Comparison of ENCODE assay signal across 20 cellular contexts in the genomic region with DNA sequence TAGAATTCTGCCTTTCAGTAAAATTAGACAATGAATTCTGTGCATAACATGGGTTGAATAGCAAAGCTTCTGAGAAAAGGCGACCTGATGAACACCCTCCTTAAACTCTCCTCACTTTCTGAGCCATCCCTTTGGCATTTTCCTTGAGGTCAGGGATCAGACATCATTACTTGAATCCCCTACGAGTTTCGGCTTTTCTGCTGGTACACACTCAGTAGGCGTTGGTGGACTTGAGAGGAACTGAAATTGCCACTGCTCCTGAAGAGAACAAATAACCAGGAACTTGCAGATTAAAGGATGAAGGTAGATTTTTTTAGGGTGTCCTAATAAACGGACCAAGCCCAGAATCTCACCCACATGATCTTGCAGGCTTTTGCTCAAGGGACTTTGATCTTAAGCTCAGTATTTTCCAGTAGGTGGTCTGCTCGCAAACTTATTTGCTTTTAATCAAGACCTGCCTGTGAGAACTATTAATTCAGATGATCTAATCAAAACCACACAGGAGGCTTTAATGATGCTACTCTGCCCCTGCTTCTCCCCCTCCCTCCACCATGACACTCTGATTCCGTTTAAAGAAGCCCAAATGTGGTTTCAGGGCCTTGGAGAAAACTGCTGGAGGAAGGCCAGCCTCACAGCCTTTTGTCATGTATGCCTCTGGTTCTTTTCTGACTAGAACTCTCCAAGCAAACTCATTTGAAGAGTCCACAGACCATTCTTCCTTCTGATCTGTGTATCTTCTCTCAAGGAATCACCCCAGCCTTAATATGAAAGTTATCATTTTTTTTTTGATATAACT.
DNase-seq lines count a peak whose midpoint lies in the region; ATAC-seq and TF ChIP-seq lines count a peak whose summit lies in the region.
"Had no signal": no experiment of that assay in that cellular context is flagged by ENCODE, and none has a peak within 500 bp of the region (broad histone marks: within the 10 kb centered on the region; RNA-seq: fewer than 3 reads in every experiment).

No MANE protein-coding gene starts in this region.

- H3K4me1 ChIP-seq in HEK293 (ENCODE audit: control insufficient read depth, insufficient read depth, low read length): no peaks in the 10 kb centered on the region
- H3K4me1 ChIP-seq: foreskin keratinocyte had no signal

- H3K9me3 Mint-ChIP-seq in Calu3 (ENCODE audit: low read depth, unreplicated experiment): no peaks in the 10 kb centered on the region
- H3K9me3 Mint-ChIP-seq: effector memory CD8-positive, alpha-beta T cell; H9; T-helper 1 cell treated with Interleukin-12 subunit alpha and Interleukin-12 subunit beta and Interleukin-4 antibody, amounts not matched to agents 30 μg/mL and 1 μg/mL, for 36 hours had no signal

- H3K9me3 ChIP-seq in HEK293 (ENCODE audit: control insufficient read depth, insufficient read depth, low read depth, low read length): no peaks in the 10 kb centered on the region
- H3K9me3 ChIP-seq: stomach had no signal

- DNase-seq in AG20443 (ENCODE audit: low spot score): peak; percentile 53
- peak; percentile 57 for DNase-seq in astrocyte of the hippocampus (ENCODE audit: low read depth, low spot score)
- peak; percentile 13 for DNase-seq in myocyte (ENCODE audit: low read depth)
- DNase-seq in NCI-H1092 (lab: John Stamatoyannopoulos, UW): no peak
- DNase-seq in Calu3: no peak
- DNase-seq: activated CD4-positive, CD25-positive, alpha-beta regulatory T cell; activated CD8-positive, alpha-beta T cell treated with anti-CD3 and anti-CD28 coated beads, Interleukin-2, amount 10 ng/mL, durations not matched to agents 7 days and 5 days; central memory CD4-positive, alpha-beta T cell; effector memory CD8-positive, alpha-beta T cell; foreskin keratinocyte; H9; kidney glomerular epithelial cell; midbrain; NCI-H1694; SHP77 treated with DMSO at 0.1 percent for 48 hours; stomach had no signal

- H3K36me3 ChIP-seq in HEK293 (ENCODE audit: control insufficient read depth in 2 of 2, insufficient read depth in 1 of 2, low read length in 2 of 2): no peaks in the 10 kb centered on the region
- H3K36me3 ChIP-seq: stomach had no signal

- no peak overlapping the region for H3K4me3 ChIP-seq in HEK293 (ENCODE audit: low read depth, low read length)
- H3K4me3 ChIP-seq: stomach had no signal

- no TSS peak for BruUV-seq in Calu3 (replicated peaks; lab: Mats Ljungman, UMichigan)

- H3K27me3 Mint-ChIP-seq in Calu3 (ENCODE audit: unreplicated experiment): no peaks in the 10 kb centered on the region
- H3K27me3 Mint-ChIP-seq: effector memory CD8-positive, alpha-beta T cell had no signal

- peaks cover 5% of the 10 kb centered on the region for H3K36me3 Mint-ChIP-seq in Calu3 (ENCODE audit: insufficient read depth, unreplicated experiment)

- no peak overlapping the region for H3K4me3 Mint-ChIP-seq in Calu3 (ENCODE audit: low read depth, unreplicated experiment)
- H3K4me3 Mint-ChIP-seq: activated CD8-positive, alpha-beta T cell treated with anti-CD3 and anti-CD28 coated beads, Interleukin-2, amount 10 ng/mL, durations not matched to agents 7 days and 5 days; effector memory CD8-positive, alpha-beta T cell; H9; T-helper 1 cell treated with Interleukin-12 subunit alpha and Interleukin-12 subunit beta and Interleukin-4 antibody, amounts not matched to agents 30 μg/mL and 1 μg/mL, for 36 hours had no signal

- intact Hi-C loops in Calu3 (cut with micrococcal nuclease; ENCODE audit: unreplicated experiment): no loop called here

- no peak for ATAC-seq in HG02623 (IDR thresholded peaks at IDR 0.05; ENCODE audit: unreplicated experiment)
- no peak for ATAC-seq in HG03521 (IDR thresholded peaks at IDR 0.05; ENCODE audit: unreplicated experiment)
- ATAC-seq: activated CD8-positive, alpha-beta T cell treated with anti-CD3 and anti-CD28 coated beads, Interleukin-2, amount 10 ng/mL, durations not matched to agents 7 days and 5 days; effector memory CD8-positive, alpha-beta T cell; foreskin keratinocyte had no signal

- no peak overlapping the region for H3K27ac ChIP-seq in HEK293 (ENCODE audit: extremely low read depth, low read depth, low read length)
- H3K27ac ChIP-seq: foreskin keratinocyte had no signal

- H3K4me1 Mint-ChIP-seq in Calu3 (ENCODE audit: low read depth, unreplicated experiment): peaks cover 14% of the 10 kb centered on the region

- no peak overlapping the region for H3K27ac Mint-ChIP-seq in Calu3 (ENCODE audit: unreplicated experiment)
- H3K27ac Mint-ChIP-seq: activated CD8-positive, alpha-beta T cell treated with anti-CD3 and anti-CD28 coated beads, Interleukin-2, amount 10 ng/mL, durations not matched to agents 7 days and 5 days; effector memory CD8-positive, alpha-beta T cell; H9; T-helper 1 cell treated with Interleukin-12 subunit alpha and Interleukin-12 subunit beta and Interleukin-4 antibody, amounts not matched to agents 30 μg/mL and 1 μg/mL, for 36 hours had no signal

- CTCF ChIA-PET in HEK293 (lab: Yijun Ruan, JAX): interaction anchor here (0.6 to 1.4 kb wide), 2 partner anchors 113 to 130 kb away, joined by 4 read pairs; no protein-coding TSS in a partner anchor
- CTCF ChIA-PET in Calu3 (lab: Charles Lee): no interaction called here

- POLR2A ChIA-PET in HEK293 (lab: Yijun Ruan, JAX): no interaction called here

- no peak for TF ChIP-seq CTCF in HEK293 (tag by site-specific recombination; IDR thresholded peaks at IDR 0.05)
- no peak for TF ChIP-seq CTCF in Calu3 (IDR thresholded peaks at IDR 0.05; ENCODE audit: unreplicated experiment)

TF ChIP-seq in HEK293, 187 proteins besides CTCF, POLR2A, EP300 and RAD21:
- TF ChIP-seq RBAK (tag by site-specific recombination; IDR thresholded peaks at IDR 0.05): no peak
- peak; percentile 21; the same call in 1 of the 2 replicates for TF ChIP-seq OSR2 (tag by site-specific recombination; IDR thresholded peaks at IDR 0.05)
- no peak for TF ChIP-seq PBX3 (CRISPR knock-in tag; IDR thresholded peaks at IDR 0.05)

Comparison
In these comparisons a context has a peak if more than half of its experiments do, and no peak if none do; other contexts are left out.
1. DNase-seq: peak in AG20443 (single experiment), astrocyte of the hippocampus (single experiment) and myocyte (single experiment); none in NCI-H1092 (single experiment) and Calu3 (single experiment).